9 cellular contexts compared by ENCODE assay signal in the genomic region with DNA sequence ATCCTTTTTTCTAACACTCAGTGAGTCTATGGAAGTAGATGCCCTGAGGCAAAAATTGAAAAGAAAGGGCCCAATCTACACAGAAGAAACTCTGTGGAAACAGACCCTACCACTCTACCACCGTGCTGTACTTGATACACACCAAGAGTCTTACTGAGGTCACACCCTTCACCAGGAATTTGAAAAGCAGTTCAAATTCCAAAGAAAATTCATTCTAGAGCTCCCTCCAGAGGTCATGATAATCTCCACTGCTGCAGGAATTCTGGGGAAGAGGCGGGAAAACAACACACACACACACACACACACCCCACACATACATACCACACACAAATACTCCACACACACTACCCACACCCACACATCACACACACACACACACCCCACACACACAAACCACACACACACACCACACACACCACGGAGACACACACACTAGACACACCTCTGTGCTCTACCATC.
DNase-seq lines count a peak whose midpoint lies in the region; ATAC-seq and TF ChIP-seq lines count a peak whose summit lies in the region.
"Had no signal": no experiment of that assay in that cellular context is flagged by ENCODE, and none has a peak within 500 bp of the region (broad histone marks: within the 10 kb centered on the region; RNA-seq: fewer than 3 reads in every experiment).

No MANE protein-coding gene starts in this region.

- H3K4me1 Mint-ChIP-seq in WTC11 = peaks cover 30% of the 10 kb centered on the region
- no peaks in the 10 kb centered on the region for H3K4me1 Mint-ChIP-seq in activated T-helper 1 cell treated with anti-CD3 and anti-CD28 coated beads, Interleukin-12 subunit alpha, Interleukin-12 subunit beta, Interleukin-2, Interleukin-4 antibody, amounts not matched to agents 30 ng/mL and 10 ng/mL and 1 ng/mL, durations not matched to agents 14 hours and 24 hours and 36 hours (ENCODE audit: low read depth)
- H3K4me1 Mint-ChIP-seq in activated T-cell treated with anti-CD3 and anti-CD28 coated beads, Interleukin-2, amount 50 U/mL, for 24 hours (ENCODE audit: low read depth) = no peaks in the 10 kb centered on the region
- H3K4me1 Mint-ChIP-seq: activated naive CD4-positive, alpha-beta T cell treated with anti-CD3 and anti-CD28 coated beads, Interleukin-2, amount 50 U/mL, for 24 hours had no signal

- POLR2A ChIA-PET in HEK293 (lab: Yijun Ruan, JAX) = no interaction called here
- POLR2A ChIA-PET in WTC11 (lab: Charles Lee) = no interaction called here

- peaks cover 3% of the 10 kb centered on the region for H3K36me3 Mint-ChIP-seq in WTC11
- no peaks in the 10 kb centered on the region for H3K36me3 Mint-ChIP-seq in activated T-helper 1 cell treated with anti-CD3 and anti-CD28 coated beads, Interleukin-12 subunit alpha, Interleukin-12 subunit beta, Interleukin-2, Interleukin-4 antibody, amounts not matched to agents 30 ng/mL and 10 ng/mL and 1 ng/mL, durations not matched to agents 14 hours and 24 hours and 36 hours (ENCODE audit: low read depth)
- no peaks in the 10 kb centered on the region for H3K36me3 Mint-ChIP-seq in activated T-cell treated with anti-CD3 and anti-CD28 coated beads, Interleukin-2, amount 50 U/mL, for 24 hours (ENCODE audit: low read depth)
- H3K36me3 Mint-ChIP-seq: activated naive CD4-positive, alpha-beta T cell treated with anti-CD3 and anti-CD28 coated beads, Interleukin-2, amount 50 U/mL, for 24 hours had no signal

- H3K27ac Mint-ChIP-seq in WTC11 = no peak overlapping the region
- no peak overlapping the region for H3K27ac Mint-ChIP-seq in activated T-helper 1 cell treated with anti-CD3 and anti-CD28 coated beads, Interleukin-12 subunit alpha, Interleukin-12 subunit beta, Interleukin-2, Interleukin-4 antibody, amounts not matched to agents 30 ng/mL and 10 ng/mL and 1 ng/mL, durations not matched to agents 14 hours and 24 hours and 36 hours
- H3K27ac Mint-ChIP-seq in activated T-cell treated with anti-CD3 and anti-CD28 coated beads, Interleukin-2, amount 50 U/mL, for 24 hours = no peak overlapping the region
- H3K27ac Mint-ChIP-seq: activated naive CD4-positive, alpha-beta T cell treated with anti-CD3 and anti-CD28 coated beads, Interleukin-2, amount 50 U/mL, for 24 hours had no signal

- CTCF ChIA-PET in HEK293 (lab: Yijun Ruan, JAX) (interaction anchor here (0.6 to 2.1 kb wide), 22 partner anchors 9 to 1688 kb away, joined by 3 to 12 read pairs (median 4); no protein-coding TSS in a partner anchor), WTC11 (lab: Charles Lee) (interaction anchor here (0.6 to 1.8 kb wide), 4 partner anchors 15 to 169 kb away, joined by 3 to 7 read pairs (median 4); no protein-coding TSS in a partner anchor)

- DNase-seq in WTC11 (ENCODE audit: low spot score) (no peak), left ventricle myocardium inferior (no peak), tibial artery (no peak), activated gamma-delta T cell (lab: John Stamatoyannopoulos, UW) (no peak)
- DNase-seq in activated T-helper 1 cell treated with anti-CD3 and anti-CD28 coated beads, Interleukin-12 subunit alpha, Interleukin-12 subunit beta, Interleukin-2, Interleukin-4 antibody, amounts not matched to agents 30 ng/mL and 10 ng/mL and 1 ng/mL, durations not matched to agents 14 hours and 24 hours and 36 hours (ENCODE audit: low spot score) = no peak
- DNase-seq in activated T-cell treated with anti-CD3 and anti-CD28 coated beads, Interleukin-2, amount 50 U/mL, for 24 hours = no peak

- H3K4me3 ChIP-seq in HEK293 (ENCODE audit: low read depth, low read length) = no peak overlapping the region
- H3K4me3 ChIP-seq in left ventricle myocardium inferior = no peak overlapping the region
- no peak overlapping the region for H3K4me3 ChIP-seq in tibial artery

- ATAC-seq in WTC11 = peak; percentile 92
- ATAC-seq in HG03045 (IDR thresholded peaks at IDR 0.05; ENCODE audit: unreplicated experiment) = no peak

- H3K27me3 Mint-ChIP-seq in WTC11 (ENCODE audit: low read depth) = no peaks in the 10 kb centered on the region; the same call in none of the 2 replicates
- no peaks in the 10 kb centered on the region for H3K27me3 Mint-ChIP-seq in activated T-helper 1 cell treated with anti-CD3 and anti-CD28 coated beads, Interleukin-12 subunit alpha, Interleukin-12 subunit beta, Interleukin-2, Interleukin-4 antibody, amounts not matched to agents 30 ng/mL and 10 ng/mL and 1 ng/mL, durations not matched to agents 14 hours and 24 hours and 36 hours (ENCODE audit: insufficient read depth)
- no peaks in the 10 kb centered on the region for H3K27me3 Mint-ChIP-seq in activated T-cell treated with anti-CD3 and anti-CD28 coated beads, Interleukin-2, amount 50 U/mL, for 24 hours
- H3K27me3 Mint-ChIP-seq: activated naive CD4-positive, alpha-beta T cell treated with anti-CD3 and anti-CD28 coated beads, Interleukin-2, amount 50 U/mL, for 24 hours had no signal

- H3K4me1 ChIP-seq in HEK293 (ENCODE audit: control insufficient read depth, insufficient read depth, low read length) (no peaks in the 10 kb centered on the region), left ventricle myocardium inferior (no peaks in the 10 kb centered on the region), tibial artery (peaks cover 0 to 12% (median 0%) of the 10 kb centered on the region in 4 donors)

- no peak for TF ChIP-seq CTCF in HEK293 (tag by site-specific recombination; IDR thresholded peaks at IDR 0.05)
- TF ChIP-seq CTCF in WTC11 (IDR thresholded peaks at IDR 0.05) = no peak
- TF ChIP-seq CTCF in left ventricle myocardium inferior (IDR thresholded peaks at IDR 0.05; ENCODE audit: borderline replicate concordance) = peak; percentile 46
- TF ChIP-seq CTCF in tibial artery (IDR thresholded peaks at IDR 0.05) = peak; percentile 17 to 26

- H3K9me3 Mint-ChIP-seq in WTC11 = peaks cover 12% of the 10 kb centered on the region
- peaks cover 3% of the 10 kb centered on the region for H3K9me3 Mint-ChIP-seq in activated T-helper 1 cell treated with anti-CD3 and anti-CD28 coated beads, Interleukin-12 subunit alpha, Interleukin-12 subunit beta, Interleukin-2, Interleukin-4 antibody, amounts not matched to agents 30 ng/mL and 10 ng/mL and 1 ng/mL, durations not matched to agents 14 hours and 24 hours and 36 hours
- peaks cover 3% of the 10 kb centered on the region for H3K9me3 Mint-ChIP-seq in activated T-cell treated with anti-CD3 and anti-CD28 coated beads, Interleukin-2, amount 50 U/mL, for 24 hours

- intact Hi-C loops in left ventricle myocardium inferior (cut with micrococcal nuclease) (no loop called here), tibial artery (cut with DNase I; ENCODE audit: low total_unique reads) (no loop called here)
- intact Hi-C loops in activated T-helper 1 cell treated with anti-CD3 and anti-CD28 coated beads, Interleukin-12 subunit alpha, Interleukin-12 subunit beta, Interleukin-2, Interleukin-4 antibody, amounts not matched to agents 30 ng/mL and 10 ng/mL and 1 ng/mL, durations not matched to agents 14 hours and 24 hours and 36 hours (cut with micrococcal nuclease) = no loop called here

- H3K36me3 ChIP-seq in HEK293 (ENCODE audit: control insufficient read depth in 2 of 2, insufficient read depth in 1 of 2, low read length in 2 of 2) (no peaks in the 10 kb centered on the region), left ventricle myocardium inferior (no peaks in the 10 kb centered on the region), tibial artery (no peaks in the 10 kb centered on the region)

- no peaks in the 10 kb centered on the region for H3K27me3 ChIP-seq in left ventricle myocardium inferior (ENCODE audit: low read depth)
- no peaks in the 10 kb centered on the region for H3K27me3 ChIP-seq in tibial artery

- no peak overlapping the region for H3K27ac ChIP-seq in HEK293 (ENCODE audit: extremely low read depth, low read depth, low read length)
- H3K27ac ChIP-seq in left ventricle myocardium inferior (replicated peaks) = no peak overlapping the region
- no peak overlapping the region for H3K27ac ChIP-seq in tibial artery

- H3K4me3 Mint-ChIP-seq in WTC11 = no peak overlapping the region
- no peak overlapping the region for H3K4me3 Mint-ChIP-seq in activated T-helper 1 cell treated with anti-CD3 and anti-CD28 coated beads, Interleukin-12 subunit alpha, Interleukin-12 subunit beta, Interleukin-2, Interleukin-4 antibody, amounts not matched to agents 30 ng/mL and 10 ng/mL and 1 ng/mL, durations not matched to agents 14 hours and 24 hours and 36 hours
- H3K4me3 Mint-ChIP-seq in activated T-cell treated with anti-CD3 and anti-CD28 coated beads, Interleukin-2, amount 50 U/mL, for 24 hours = no peak overlapping the region
- H3K4me3 Mint-ChIP-seq: activated naive CD4-positive, alpha-beta T cell treated with anti-CD3 and anti-CD28 coated beads, Interleukin-2, amount 50 U/mL, for 24 hours had no signal

- H3K9me3 ChIP-seq in HEK293 (ENCODE audit: control insufficient read depth, insufficient read depth, low read depth, low read length) (no peaks in the 10 kb centered on the region), left ventricle myocardium inferior (replicated peaks) (no peaks in the 10 kb centered on the region), tibial artery (no peaks in the 10 kb centered on the region)

TF ChIP-seq in HEK293, 187 proteins besides CTCF, POLR2A, EP300 and RAD21 (continues in another document):
- TF ChIP-seq ZXDB (tag by site-specific recombination; IDR thresholded peaks at IDR 0.05) (peak; percentile 41; the same call in 1 of the 2 replicates), PRDM1 (tag by site-specific recombination; IDR thresholded peaks at IDR 0.05) (no peak)
- TF ChIP-seq, protein P1, sequence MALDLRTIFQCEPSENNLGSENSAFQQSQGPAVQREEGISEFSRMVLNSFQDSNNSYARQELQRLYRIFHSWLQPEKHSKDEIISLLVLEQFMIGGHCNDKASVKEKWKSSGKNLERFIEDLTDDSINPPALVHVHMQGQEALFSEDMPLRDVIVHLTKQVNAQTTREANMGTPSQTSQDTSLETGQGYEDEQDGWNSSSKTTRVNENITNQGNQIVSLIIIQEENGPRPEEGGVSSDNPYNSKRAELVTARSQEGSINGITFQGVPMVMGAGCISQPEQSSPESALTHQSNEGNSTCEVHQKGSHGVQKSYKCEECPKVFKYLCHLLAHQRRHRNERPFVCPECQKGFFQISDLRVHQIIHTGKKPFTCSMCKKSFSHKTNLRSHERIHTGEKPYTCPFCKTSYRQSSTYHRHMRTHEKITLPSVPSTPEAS (tag by site-specific recombination; IDR thresholded peaks at IDR 0.05) = peak; percentile 71

TF ChIP-seq in WTC11, 78 proteins besides CTCF, POLR2A, EP300 and RAD21 (continues in another document):
- TF ChIP-seq, protein P2, sequence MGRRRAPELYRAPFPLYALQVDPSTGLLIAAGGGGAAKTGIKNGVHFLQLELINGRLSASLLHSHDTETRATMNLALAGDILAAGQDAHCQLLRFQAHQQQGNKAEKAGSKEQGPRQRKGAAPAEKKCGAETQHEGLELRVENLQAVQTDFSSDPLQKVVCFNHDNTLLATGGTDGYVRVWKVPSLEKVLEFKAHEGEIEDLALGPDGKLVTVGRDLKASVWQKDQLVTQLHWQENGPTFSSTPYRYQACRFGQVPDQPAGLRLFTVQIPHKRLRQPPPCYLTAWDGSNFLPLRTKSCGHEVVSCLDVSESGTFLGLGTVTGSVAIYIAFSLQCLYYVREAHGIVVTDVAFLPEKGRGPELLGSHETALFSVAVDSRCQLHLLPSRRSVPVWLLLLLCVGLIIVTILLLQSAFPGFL (CRISPR knock-in tag; IDR thresholded peaks at IDR 0.05; ENCODE audit: borderline replicate concordance) = no peak

Comparison
In these comparisons a context has a peak if more than half of its experiments do, and no peak if none do; other contexts are left out.
1. CTCF ChIP-seq: peak in left ventricle myocardium inferior (single experiment) and tibial artery (2 of 2); none in HEK293 (single experiment) and WTC11 (single experiment).